In the genomic region with DNA sequence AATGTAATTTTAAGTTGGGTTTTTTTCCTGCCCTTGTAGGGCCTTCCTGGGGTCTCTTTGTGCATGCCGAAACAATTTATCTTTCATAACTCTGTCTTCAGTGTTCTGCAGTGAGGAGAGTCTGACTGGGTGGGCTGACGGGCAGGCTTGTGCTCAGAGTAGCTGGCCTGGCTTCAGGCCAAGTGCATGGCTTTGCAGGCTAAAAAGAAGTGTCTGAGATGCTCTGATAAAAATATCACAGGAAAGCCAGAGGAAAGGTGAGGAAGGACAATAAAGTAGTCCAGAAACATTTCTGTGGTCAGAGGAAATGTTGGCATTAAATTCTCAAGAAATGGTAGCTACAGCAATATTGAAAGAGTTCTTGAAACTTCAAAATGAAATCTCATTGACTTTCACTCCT, we compare ENCODE assay signal across 24 cellular contexts. TPM values are rescaled to one million over a fixed set of nuclear protein-coding genes. Genes with fewer than 3 reads are reported as not detected.
DNase-seq lines count a peak whose midpoint lies in the region; ATAC-seq and TF ChIP-seq lines count a peak whose summit lies in the region.
"Had no signal": no experiment of that assay in that cellular context is flagged by ENCODE, and none has a peak within 500 bp of the region (broad histone marks: within the 10 kb centered on the region; RNA-seq: fewer than 3 reads in every experiment).

No MANE protein-coding gene starts in this region.

- no peak overlapping the region for H3K4me3 Mint-ChIP-seq in type B pancreatic cell
- H3K4me3 Mint-ChIP-seq: activated B cell treated with CpG ODN at 0.5 μM for 24 hours; activated naive CD8-positive, alpha-beta T cell; effector memory CD8-positive, alpha-beta T cell; IgD-negative memory B cell; natural killer cell had no signal

- peak overlapping the region; percentile 27 for H3K27ac Mint-ChIP-seq in type B pancreatic cell
- H3K27ac Mint-ChIP-seq: activated B cell treated with CpG ODN at 0.5 μM for 24 hours; activated naive CD8-positive, alpha-beta T cell; activated T-helper 2 cell treated with anti-CD3 and anti-CD28 coated beads, Interferon-gamma antibody, Interleukin-2, Interleukin-4, amounts not matched to agents 10 μg/mL and 5 μg/mL and 100 μg/mL, durations not matched to agents 14 hours and 24 hours and 36 hours; effector memory CD8-positive, alpha-beta T cell; IgD-negative memory B cell; natural killer cell had no signal

- ATAC-seq in Right ventricle myocardium inferior (no peak), HG02588 (IDR thresholded peaks at IDR 0.05; ENCODE audit: unreplicated experiment) (no peak), GM19035 (IDR thresholded peaks at IDR 0.05; ENCODE audit: unreplicated experiment) (no peak)
- ATAC-seq: body of pancreas; effector memory CD8-positive, alpha-beta T cell; gastroesophageal sphincter; natural killer cell had no signal

- H3K27me3 Mint-ChIP-seq in type B pancreatic cell = no peaks in the 10 kb centered on the region

- peaks cover 22% of the 10 kb centered on the region for H3K4me1 Mint-ChIP-seq in type B pancreatic cell (ENCODE audit: unreplicated experiment)
- H3K4me1 Mint-ChIP-seq: activated B cell treated with CpG ODN at 0.5 μM for 24 hours, IgD-negative memory B cell, natural killer cell had no signal

- no peaks in the 10 kb centered on the region for H3K9me3 Mint-ChIP-seq in type B pancreatic cell
- H3K9me3 Mint-ChIP-seq: activated B cell treated with CpG ODN at 0.5 μM for 24 hours; activated T-helper 2 cell treated with anti-CD3 and anti-CD28 coated beads, Interferon-gamma antibody, Interleukin-2, Interleukin-4, amounts not matched to agents 10 μg/mL and 5 μg/mL and 100 μg/mL, durations not matched to agents 14 hours and 24 hours and 36 hours; effector memory CD8-positive, alpha-beta T cell; natural killer cell had no signal

- no peak for TF ChIP-seq CTCF in type B pancreatic cell (conservative IDR thresholded peaks at IDR 0.05)

- peaks cover 18% of the 10 kb centered on the region for H3K36me3 Mint-ChIP-seq in type B pancreatic cell
- H3K36me3 Mint-ChIP-seq: activated naive CD8-positive, alpha-beta T cell; IgD-negative memory B cell; natural killer cell had no signal

- intact Hi-C loops in Right ventricle myocardium inferior (cut with DNase I) (loop anchor here (5.0 kb wide), 1 partner anchor 56 kb away; no protein-coding TSS in a partner anchor), cardiac septum (cut with DNase I) (loop anchor here (5.0 to 10.0 kb wide), 2 partner anchors 96 to 194 kb away; partner anchors contain the start of gene CPOX)

- peak; percentile 57 for DNase-seq in Right ventricle myocardium inferior (ENCODE audit: missing footprints)
- no peak for DNase-seq in cardiac septum (ENCODE audit: low spot score)
- peak; percentile 55 for DNase-seq in amniotic epithelial cell (ENCODE audit: low read depth)
- DNase-seq in iris pigment epithelial cell (ENCODE audit: low read depth) = peak; percentile 59
- DNase-seq in type B pancreatic cell (ENCODE audit: extremely low spot score, unreplicated experiment) = no peak
- no peak for DNase-seq in H4 (ENCODE audit: low spot score)
- DNase-seq: activated B cell treated with CpG ODN at 0.5 μM for 24 hours; activated CD4-positive, alpha-beta T cell treated with anti-CD3 and anti-CD28 coated beads, Interleukin-2, amount 50 U/mL, for 48 hours; activated CD8-positive, alpha-beta memory T cell treated with anti-CD3 and anti-CD28 coated beads, Interleukin-2, amount 50 U/mL, for 48 hours; body of pancreas; effector memory CD8-positive, alpha-beta T cell; GOT3; midbrain; natural killer cell; NCI-H1694 treated with DMSO at 0.1 percent for 48 hours; NCI-H2227 treated with DMSO at 0.1 percent for 48 hours; NCI-H774 had no signal

RNA-seq across cellular contexts. Expression of gene ST3GAL6, which starts 25.5 kb away (rescaled TPM):
- total RNA-seq in Right ventricle myocardium inferior (27.1 TPM), cardiac septum (87.0 TPM), type B pancreatic cell (ENCODE audit: low replicate concordance) (16.5 and 21.9 TPM in 2 replicates)
- total RNA-seq in H4 (2014; rRNA removed; shearing (Covaris generic)) = 4.6 and 11.9 TPM in 2 replicates
- total RNA-seq: activated B cell treated with CpG ODN at 0.5 μM for 24 hours; T-helper 2 cell treated with Interferon-gamma antibody and Interleukin-4, amounts not matched to agents 100 ng/mL and 5 ng/mL, for 36 hours had no signal

Comparison
In these comparisons a context has a peak if more than half of its experiments do, and no peak if none do; other contexts are left out.
1. DNase-seq: peak in Right ventricle myocardium inferior (single experiment), amniotic epithelial cell (single experiment) and iris pigment epithelial cell (single experiment); none in cardiac septum (single experiment), type B pancreatic cell (single experiment) and H4 (single experiment).